ENCODE assay signal across 1 cellular context in the genomic region with DNA sequence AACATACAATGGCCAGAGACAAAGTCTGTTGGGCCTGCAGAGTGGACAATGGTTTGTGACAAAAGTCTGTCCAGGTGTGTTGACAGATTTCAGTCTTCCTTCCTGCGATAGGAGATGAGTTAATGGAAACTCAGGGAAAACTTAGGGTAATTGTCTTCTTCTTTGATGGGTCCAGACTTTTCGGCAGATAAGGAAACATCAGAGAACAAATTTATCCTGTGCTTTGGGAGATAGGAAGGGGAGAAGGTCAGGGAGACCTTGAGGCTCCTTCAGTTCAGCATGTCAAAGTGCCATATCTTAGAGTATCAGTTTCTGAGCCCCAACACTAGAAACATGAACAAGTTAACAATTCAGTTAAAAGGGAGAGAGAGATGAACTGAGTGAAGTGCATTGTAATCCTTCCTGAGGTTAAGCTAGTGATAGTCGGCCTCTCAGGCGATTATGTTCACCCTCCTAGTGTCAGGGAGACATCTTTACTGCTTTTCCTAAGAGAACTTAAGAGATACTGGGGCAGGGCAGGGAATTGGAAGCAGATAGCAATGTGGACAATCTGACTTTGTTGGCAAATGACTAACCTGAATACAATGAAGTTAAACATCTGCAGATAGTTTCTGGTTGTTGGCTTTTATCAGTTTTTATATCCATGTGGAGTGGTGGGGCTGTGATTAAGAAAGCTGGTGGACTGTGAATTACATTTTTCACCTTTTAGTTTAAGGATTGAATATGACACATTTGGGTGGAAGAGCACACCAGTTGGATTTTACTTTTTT.
TF ChIP-seq lines count a peak whose summit lies in the region.

No MANE protein-coding gene starts in this region.

TF ChIP-seq in HepG2, 621 proteins besides CTCF, POLR2A, EP300 and RAD21 (continued from another document and continues in another):
- no peak for TF ChIP-seq ETV6 (CRISPR knock-in tag; conservative IDR thresholded peaks at IDR 0.05)
- no peak for TF ChIP-seq ZNF773 (CRISPR knock-in tag; IDR thresholded peaks at IDR 0.05; ENCODE audit: borderline replicate concordance)
- TF ChIP-seq, protein P1, sequence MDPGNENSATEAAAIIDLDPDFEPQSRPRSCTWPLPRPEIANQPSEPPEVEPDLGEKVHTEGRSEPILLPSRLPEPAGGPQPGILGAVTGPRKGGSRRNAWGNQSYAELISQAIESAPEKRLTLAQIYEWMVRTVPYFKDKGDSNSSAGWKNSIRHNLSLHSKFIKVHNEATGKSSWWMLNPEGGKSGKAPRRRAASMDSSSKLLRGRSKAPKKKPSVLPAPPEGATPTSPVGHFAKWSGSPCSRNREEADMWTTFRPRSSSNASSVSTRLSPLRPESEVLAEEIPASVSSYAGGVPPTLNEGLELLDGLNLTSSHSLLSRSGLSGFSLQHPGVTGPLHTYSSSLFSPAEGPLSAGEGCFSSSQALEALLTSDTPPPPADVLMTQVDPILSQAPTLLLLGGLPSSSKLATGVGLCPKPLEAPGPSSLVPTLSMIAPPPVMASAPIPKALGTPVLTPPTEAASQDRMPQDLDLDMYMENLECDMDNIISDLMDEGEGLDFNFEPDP (CRISPR knock-in tag; conservative IDR thresholded peaks at IDR 0.05): no peak
- TF ChIP-seq ZBTB7B (CRISPR knock-in tag; IDR thresholded peaks at IDR 0.05): no peak
- no peak for TF ChIP-seq ZBTB7A (CRISPR knock-in tag; IDR thresholded peaks at IDR 0.05)
- no peak for TF ChIP-seq GLI4 (CRISPR knock-in tag; IDR thresholded peaks at IDR 0.05; ENCODE audit: borderline replicate concordance)
- TF ChIP-seq XRCC5 (optimal IDR thresholded peaks at IDR 0.05; ENCODE audit: low read length): no peak
- TF ChIP-seq SOX13 (IDR thresholded peaks at IDR 0.05): no peak
- TF ChIP-seq SOX13 (CRISPR knock-in tag; conservative IDR thresholded peaks at IDR 0.05 in 1 of 2, IDR thresholded peaks at IDR 0.05 in 1 of 2): peak in 1 of 2 experiments; percentile 28; a peak in 1 of 4 replicates
- no peak for TF ChIP-seq CEBPG (CRISPR knock-in tag; IDR thresholded peaks at IDR 0.05)
- no peak for TF ChIP-seq NFYC (CRISPR knock-in tag; IDR thresholded peaks at IDR 0.05)
- TF ChIP-seq ATF7 (IDR thresholded peaks at IDR 0.05): no peak
- TF ChIP-seq ATF7 (CRISPR knock-in tag; IDR thresholded peaks at IDR 0.05): no peak
- TF ChIP-seq PAF1 (CRISPR knock-in tag; IDR thresholded peaks at IDR 0.05): no peak
- TF ChIP-seq ZNF232 (CRISPR knock-in tag; IDR thresholded peaks at IDR 0.05; ENCODE audit: borderline replicate concordance): no peak
- TF ChIP-seq, protein P2, sequence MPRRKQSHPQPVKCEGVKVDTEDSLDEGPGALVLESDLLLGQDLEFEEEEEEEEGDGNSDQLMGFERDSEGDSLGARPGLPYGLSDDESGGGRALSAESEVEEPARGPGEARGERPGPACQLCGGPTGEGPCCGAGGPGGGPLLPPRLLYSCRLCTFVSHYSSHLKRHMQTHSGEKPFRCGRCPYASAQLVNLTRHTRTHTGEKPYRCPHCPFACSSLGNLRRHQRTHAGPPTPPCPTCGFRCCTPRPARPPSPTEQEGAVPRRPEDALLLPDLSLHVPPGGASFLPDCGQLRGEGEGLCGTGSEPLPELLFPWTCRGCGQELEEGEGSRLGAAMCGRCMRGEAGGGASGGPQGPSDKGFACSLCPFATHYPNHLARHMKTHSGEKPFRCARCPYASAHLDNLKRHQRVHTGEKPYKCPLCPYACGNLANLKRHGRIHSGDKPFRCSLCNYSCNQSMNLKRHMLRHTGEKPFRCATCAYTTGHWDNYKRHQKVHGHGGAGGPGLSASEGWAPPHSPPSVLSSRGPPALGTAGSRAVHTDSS (CRISPR knock-in tag; conservative IDR thresholded peaks at IDR 0.05): no peak
- TF ChIP-seq RXRA (CRISPR knock-in tag; IDR thresholded peaks at IDR 0.05): no peak
- TF ChIP-seq ZFP36L1 (CRISPR knock-in tag; IDR thresholded peaks at IDR 0.05): no peak
- TF ChIP-seq KAT8 (CRISPR knock-in tag; IDR thresholded peaks at IDR 0.05): no peak
- no peak for TF ChIP-seq FOSL1 (CRISPR knock-in tag; IDR thresholded peaks at IDR 0.05; ENCODE audit: borderline replicate concordance)
- 0 out of 2 replicates have a peak, but pooled peaks have one; percentile 39 for TF ChIP-seq ZSCAN31 (CRISPR knock-in tag; IDR thresholded peaks at IDR 0.05; ENCODE audit: low read depth)
- 0 out of 2 replicates have a peak, but pooled peaks have one; percentile 5 for TF ChIP-seq RARA (CRISPR knock-in tag; IDR thresholded peaks at IDR 0.05)
- no peak for TF ChIP-seq KDM1A (CRISPR knock-in tag; IDR thresholded peaks at IDR 0.05)
- TF ChIP-seq ZBTB25 (CRISPR knock-in tag; IDR thresholded peaks at IDR 0.05): no peak
- TF ChIP-seq, protein P3, sequence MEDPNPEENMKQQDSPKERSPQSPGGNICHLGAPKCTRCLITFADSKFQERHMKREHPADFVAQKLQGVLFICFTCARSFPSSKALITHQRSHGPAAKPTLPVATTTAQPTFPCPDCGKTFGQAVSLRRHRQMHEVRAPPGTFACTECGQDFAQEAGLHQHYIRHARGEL (CRISPR knock-in tag; IDR thresholded peaks at IDR 0.05): no peak
- no peak for TF ChIP-seq EZH2 (conservative IDR thresholded peaks at IDR 0.05; ENCODE audit: low read depth, low read length)
- TF ChIP-seq, protein P4, sequence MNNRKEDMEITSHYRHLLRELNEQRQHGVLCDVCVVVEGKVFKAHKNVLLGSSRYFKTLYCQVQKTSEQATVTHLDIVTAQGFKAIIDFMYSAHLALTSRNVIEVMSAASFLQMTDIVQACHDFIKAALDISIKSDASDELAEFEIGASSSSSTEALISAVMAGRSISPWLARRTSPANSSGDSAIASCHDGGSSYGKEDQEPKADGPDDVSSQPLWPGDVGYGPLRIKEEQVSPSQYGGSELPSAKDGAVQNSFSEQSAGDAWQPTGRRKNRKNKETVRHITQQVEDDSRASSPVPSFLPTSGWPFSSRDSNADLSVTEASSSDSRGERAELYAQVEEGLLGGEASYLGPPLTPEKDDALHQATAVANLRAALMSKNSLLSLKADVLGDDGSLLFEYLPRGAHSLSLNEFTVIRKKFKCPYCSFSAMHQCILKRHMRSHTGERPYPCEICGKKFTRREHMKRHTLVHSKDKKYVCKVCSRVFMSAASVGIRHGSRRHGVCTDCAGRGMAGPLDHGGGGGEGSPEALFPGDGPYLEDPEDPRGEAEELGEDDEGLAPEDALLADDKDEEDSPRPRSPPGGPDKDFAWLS (CRISPR knock-in tag; IDR thresholded peaks at IDR 0.05; ENCODE audit: borderline replicate concordance): no peak
- TF ChIP-seq ZBTB2 (CRISPR knock-in tag; IDR thresholded peaks at IDR 0.05; ENCODE audit: low read depth): no peak
- peak; percentile 7; the same call in 1 of the 2 replicates for TF ChIP-seq SIX4 (CRISPR knock-in tag; IDR thresholded peaks at IDR 0.05)
- TF ChIP-seq ZNF644 (CRISPR knock-in tag; IDR thresholded peaks at IDR 0.05; ENCODE audit: low read depth): no peak
- 0 out of 2 replicates have a peak, but pooled peaks have one; percentile 72 for TF ChIP-seq MED13 (CRISPR knock-in tag; IDR thresholded peaks at IDR 0.05)
- no peak for TF ChIP-seq JARID2 (CRISPR knock-in tag; IDR thresholded peaks at IDR 0.05; ENCODE audit: insufficient replicate concordance)
- TF ChIP-seq NR2F2 (IDR thresholded peaks at IDR 0.05; ENCODE audit: borderline replicate concordance, low read depth): no peak
- TF ChIP-seq BORCS8-MEF2B (CRISPR knock-in tag; IDR thresholded peaks at IDR 0.05): no peak
- no peak for TF ChIP-seq ZNF224 (CRISPR knock-in tag; IDR thresholded peaks at IDR 0.05)
- TF ChIP-seq ZBTB3 (CRISPR knock-in tag; IDR thresholded peaks at IDR 0.05; ENCODE audit: borderline replicate concordance, low read depth): 0 out of 2 replicates have a peak, but pooled peaks have one; percentile 25
- no peak for TF ChIP-seq ZNF619 (CRISPR knock-in tag; IDR thresholded peaks at IDR 0.05)
- TF ChIP-seq CC2D1A (CRISPR knock-in tag; IDR thresholded peaks at IDR 0.05): no peak
- no peak for TF ChIP-seq IRF2 (CRISPR knock-in tag; IDR thresholded peaks at IDR 0.05)
- TF ChIP-seq TAF15 (IDR thresholded peaks at IDR 0.05; ENCODE audit: low read depth, low read length, poor library complexity, severe bottlenecking): no peak
- no peak for TF ChIP-seq GFI1 (CRISPR knock-in tag; IDR thresholded peaks at IDR 0.05; ENCODE audit: borderline replicate concordance)
- no peak for TF ChIP-seq NFIB (CRISPR knock-in tag; IDR thresholded peaks at IDR 0.05; ENCODE audit: borderline replicate concordance)
- TF ChIP-seq ZNF784 (CRISPR knock-in tag; IDR thresholded peaks at IDR 0.05; ENCODE audit: borderline replicate concordance): no peak
- no peak for TF ChIP-seq SMAD9 (CRISPR knock-in tag; IDR thresholded peaks at IDR 0.05)
- no peak for TF ChIP-seq TBL1XR1 (IDR thresholded peaks at IDR 0.05; ENCODE audit: borderline replicate concordance, low read length, partially characterized antibody)
- peak; percentile 12; the same call in 1 of the 2 replicates for TF ChIP-seq NCOA2 (CRISPR knock-in tag; IDR thresholded peaks at IDR 0.05)
- no peak for TF ChIP-seq ELF3 (CRISPR knock-in tag; IDR thresholded peaks at IDR 0.05)
- TF ChIP-seq LRRFIP1 (CRISPR knock-in tag; conservative IDR thresholded peaks at IDR 0.05): 0 out of 2 replicates have a peak, but pooled peaks have one; percentile 15
- no peak for TF ChIP-seq KLF13 (CRISPR knock-in tag; IDR thresholded peaks at IDR 0.05)
- TF ChIP-seq ARNT (IDR thresholded peaks at IDR 0.05): no peak
- no peak for TF ChIP-seq ZNF841 (CRISPR knock-in tag; IDR thresholded peaks at IDR 0.05; ENCODE audit: borderline replicate concordance)
- TF ChIP-seq HMG20B (CRISPR knock-in tag; conservative IDR thresholded peaks at IDR 0.05): no peak
- no peak for TF ChIP-seq ZNF296 (CRISPR knock-in tag; conservative IDR thresholded peaks at IDR 0.05)
- TF ChIP-seq RCOR2 (CRISPR knock-in tag; IDR thresholded peaks at IDR 0.05): no peak
- no peak for TF ChIP-seq MAZ (IDR thresholded peaks at IDR 0.05; ENCODE audit: borderline replicate concordance, low read depth, low read length)
- TF ChIP-seq MAZ (CRISPR knock-in tag; IDR thresholded peaks at IDR 0.05; ENCODE audit: low read depth): no peak
- no peak for TF ChIP-seq KDM2A (CRISPR knock-in tag; IDR thresholded peaks at IDR 0.05; ENCODE audit: borderline replicate concordance, low read depth)
